Comparison of ENCODE assay signal across 6 cellular contexts in the genomic region with DNA sequence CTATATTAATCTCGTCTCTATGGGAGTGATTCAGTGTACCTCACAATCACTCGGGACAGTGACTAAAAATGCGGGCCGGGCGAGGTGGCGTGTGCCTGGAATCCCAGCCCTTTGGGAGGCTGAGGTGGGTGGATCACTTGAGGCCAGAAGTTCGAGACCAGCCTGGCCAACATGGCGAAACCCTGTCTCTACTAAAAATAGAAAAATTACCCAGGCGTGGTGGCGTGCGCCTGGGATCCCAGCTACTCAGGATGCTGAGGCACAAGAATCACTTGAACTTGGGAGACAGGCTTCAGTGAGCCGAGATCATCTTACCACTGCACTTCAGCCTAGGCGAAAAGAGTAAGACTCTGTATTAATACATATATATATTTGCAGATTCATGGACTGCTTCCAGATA. TPM values are rescaled to one million over a fixed set of nuclear protein-coding genes. Genes with fewer than 3 reads are reported as not detected.
"Had no signal": no experiment of that assay in that cellular context is flagged by ENCODE, and none has a peak within 500 bp of the region (broad histone marks: within the 10 kb centered on the region; RNA-seq: fewer than 3 reads in every experiment).

No MANE protein-coding gene starts in this region.

- DNase-seq: H9, HCEC 1CT, IMR-90 had no signal

- H2AFZ ChIP-seq: GM23338 had no signal

- H3K9me3 Mint-ChIP-seq: GM23338, H9 had no signal

- ATAC-seq: GM23338, K562 had no signal

- H3K4me3 ChIP-seq: GM23338, K562 had no signal

- H3K4me2 ChIP-seq: GM23338 had no signal

- H3K4me3 Mint-ChIP-seq: GM23338, H9 had no signal

- H3K27ac Mint-ChIP-seq: GM23338, H9 had no signal

RNA-seq across cellular contexts. Expression of a gene that starts 17.4 kb away (rescaled TPM):
- total RNA-seq: HT-29 had no signal
